8 cellular contexts compared by ENCODE assay signal in the genomic region with DNA sequence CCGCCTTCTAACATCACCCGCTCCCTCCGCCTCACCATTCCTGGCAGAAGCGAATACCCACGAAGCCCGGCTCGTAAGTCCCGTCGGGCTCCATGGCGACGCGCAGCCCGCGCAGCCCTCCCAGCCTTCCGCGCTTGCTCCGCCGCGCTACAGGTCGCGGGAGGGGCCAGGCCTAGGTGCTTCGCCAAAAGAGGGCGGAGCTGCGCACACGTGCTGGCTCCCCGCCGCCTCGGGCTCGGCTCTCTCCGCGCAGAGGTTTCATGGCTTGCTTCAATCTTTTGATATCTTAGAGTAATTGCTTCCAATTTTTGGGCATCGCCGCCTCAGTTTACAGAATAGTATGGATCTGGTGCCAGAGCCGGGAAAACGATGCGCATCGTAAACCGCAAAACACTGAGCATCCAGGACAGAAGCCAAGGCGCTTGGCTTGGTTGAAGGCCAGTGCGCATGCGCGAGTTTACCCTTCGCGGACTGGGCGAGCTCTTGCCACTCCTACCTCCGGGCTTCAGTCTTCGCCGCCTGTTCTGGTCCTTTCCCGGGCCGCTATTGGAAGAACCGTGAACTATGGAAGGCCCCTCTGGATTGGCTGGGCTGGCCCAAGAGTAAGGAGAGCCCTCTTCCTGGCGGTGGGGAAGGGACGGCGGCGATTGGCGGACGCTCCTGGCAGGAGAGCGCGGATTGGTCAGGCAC. TPM values are rescaled to one million over a fixed set of nuclear protein-coding genes. Genes with fewer than 3 reads are reported as not detected.
A peak's percentile ranks its signal among the peaks of the same experiment; 100 is the strongest.
DNase-seq lines count a peak whose midpoint lies in the region; ATAC-seq and TF ChIP-seq lines count a peak whose summit lies in the region.

A gene (minus strand): TSS at position 113 of the 690 bp plus-strand sequence. CDS start 19 bp downstream, at position 94.

- DNase-seq in GM12864 (ENCODE audit: low read depth) = peak; percentile 99
- DNase-seq in NCI-H1417 (lab: John Stamatoyannopoulos, UW) = peak; percentile 98 to 99 (median 99)
- DNase-seq in SW 1271 (lab: John Stamatoyannopoulos, UW) = peak; percentile 95 to 98
- peak; percentile 92 for DNase-seq in activated naive CD8-positive, alpha-beta T cell treated with anti-CD3 and anti-CD28 coated beads, Interleukin-2, amount 50 U/mL, for 16 hours (ENCODE audit: low read depth, low spot score)
- peak; percentile 98 to 100 (median 100) for DNase-seq in head of caudate nucleus
- DNase-seq in ovary = peak; percentile 99 to 100 (median 99)
- DNase-seq in thyroid gland = peak; percentile 99

- 0 to 1% (median 0%) methylated on average over 53 to 59 of the region's 59 CpGs for WGBS in ovary, 3 donors
- WGBS in thyroid gland, 2 donors = 0 to 1% methylated on average over 32 to 33 of the region's 59 CpGs

- intact Hi-C loops in head of caudate nucleus (cut with DNase I) (loop anchor here (1.0 to 2.0 kb wide), 2 partner anchors 25 to 60 kb away; a partner anchor contains a TSS), ovary (cut with DNase I) (loop anchor here in 2 of 4 donors (2.0 kb wide), 2 partner anchors 60 to 118 kb away; a partner anchor contains a TSS), thyroid gland (cut with DNase I) (loop anchor here (5.0 kb wide), 1 partner anchor 58 kb away; no protein-coding TSS in a partner anchor)

- peak; percentile 82 for ATAC-seq in HG02759 (IDR thresholded peaks at IDR 0.05; ENCODE audit: unreplicated experiment)

- H3K27ac ChIP-seq in ovary = peak within 1 kb of the TSS; percentile 65 to 82
- H3K27ac ChIP-seq in thyroid gland = peak within 1 kb of the TSS; percentile 24 to 84 (median 68)

- TF ChIP-seq CTCF in GM12864 (IDR thresholded peaks at IDR 0.05; ENCODE audit: low read depth, low read length, missing control alignments) (no peak), ovary (IDR thresholded peaks at IDR 0.05) (peak in 1 of 3 donors; percentile 9), thyroid gland (IDR thresholded peaks at IDR 0.05) (no peak)

- H3K9me3 ChIP-seq in ovary (no peaks in the 10 kb centered on the region), thyroid gland (no peaks in the 10 kb centered on the region)

- H3K4me1 ChIP-seq in ovary (ENCODE audit: insufficient read depth) (peaks cover 12% of the 10 kb centered on the region), thyroid gland (peaks cover 15 to 16% of the 10 kb centered on the region in 2 donors)

- H3K36me3 ChIP-seq in ovary (no peaks in the 10 kb centered on the region), thyroid gland (peaks cover 12 to 23% of the 10 kb centered on the region in 2 donors)

- TF ChIP-seq EP300 in ovary (IDR thresholded peaks at IDR 0.05) = no peak

- peak within 1 kb of the TSS; percentile 69 for H3K4me3 ChIP-seq in GM12864 (ENCODE audit: low read depth, low read length)
- H3K4me3 ChIP-seq in ovary = peak within 1 kb of the TSS; percentile 64
- H3K4me3 ChIP-seq in thyroid gland (replicated peaks in 1 of 3) = peak within 1 kb of the TSS; percentile 13 to 87 (median 60)

- TF ChIP-seq POLR2A in ovary (IDR thresholded peaks at IDR 0.05) = peak; percentile 82
- TF ChIP-seq POLR2A in thyroid gland (IDR thresholded peaks at IDR 0.05) = peak in 1 of 2 donors; percentile 71

- H3K27me3 ChIP-seq in ovary (no peaks in the 10 kb centered on the region), thyroid gland (no peaks in the 10 kb centered on the region)

RNA-seq across cellular contexts. Expression of the gene that starts here (rescaled TPM):
- total RNA-seq in ovary (10 to 100 TPM; 61.4 to 84.8 (median 70.0) TPM), thyroid gland (100 to 1,000 TPM in 1 of 4 donors, 10 to 100 TPM in 3; 53.7 to 101 (median 76.9) TPM)
- 10 to 100 TPM; 49.4 to 73.8 TPM for polyA plus RNA-seq in ovary

Comparison
In these comparisons a context has a peak if more than half of its experiments do, and no peak if none do; other contexts are left out.
1. Peak in every context shown above with its lines: DNase-seq, ATAC-seq, H3K4me3 ChIP-seq and H3K27ac ChIP-seq.